Comparison of ENCODE assay signal across 18 cellular contexts in the genomic region with DNA sequence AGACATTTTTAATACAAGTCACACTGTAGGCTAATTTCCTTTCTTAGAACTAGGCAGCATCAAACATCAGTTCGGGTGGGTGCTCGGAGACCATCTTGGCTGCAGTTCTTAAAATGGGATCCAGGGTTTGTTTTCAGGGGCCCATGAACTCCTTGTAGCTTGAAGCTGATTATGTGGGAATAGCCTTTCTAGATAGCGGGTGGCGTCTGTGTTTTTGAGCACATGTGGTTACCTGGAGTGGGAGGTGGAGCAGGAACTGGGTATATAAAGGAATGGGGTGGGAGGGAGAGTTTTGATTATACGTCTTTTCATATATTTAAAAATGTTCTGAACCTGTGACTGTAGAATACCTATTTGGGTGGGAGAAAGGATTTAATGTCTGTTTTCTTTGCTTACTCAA. TPM values are rescaled to one million over a fixed set of nuclear protein-coding genes. Genes with fewer than 3 reads are reported as not detected.
DNase-seq lines count a peak whose midpoint lies in the region; ATAC-seq and TF ChIP-seq lines count a peak whose summit lies in the region.
"Had no signal": no experiment of that assay in that cellular context is flagged by ENCODE, and none has a peak within 500 bp of the region (broad histone marks: within the 10 kb centered on the region; RNA-seq: fewer than 3 reads in every experiment).

No MANE protein-coding gene starts in this region.

- H3K4me3 Mint-ChIP-seq in activated CD8-positive, alpha-beta T cell treated with anti-CD3 and anti-CD28 coated beads, Interleukin-2, amount 10 ng/mL, durations not matched to agents 7 days and 5 days: no peak overlapping the region
- H3K4me3 Mint-ChIP-seq in activated CD8-positive, alpha-beta T cell treated with anti-CD3 and anti-CD28 coated beads for 36 hours: no peak overlapping the region
- no peak overlapping the region for H3K4me3 Mint-ChIP-seq in WTC11
- H3K4me3 Mint-ChIP-seq in glutamatergic neuron (ENCODE audit: unreplicated experiment): peak overlapping the region; percentile 13
- no peak overlapping the region for H3K4me3 Mint-ChIP-seq in stimulated activated effector memory CD8-positive, alpha-beta T cell treated with anti-CD3 and anti-CD28 coated beads, Interleukin-12 subunit alpha, Interleukin-12 subunit beta, amount 100 ng/mL, for 72 hours
- H3K4me3 Mint-ChIP-seq: CD8-positive, alpha-beta memory T cell; HFFc6 had no signal

- no peak for TF ChIP-seq CTCF in activated CD8-positive, alpha-beta T cell treated with anti-CD3 and anti-CD28 coated beads for 36 hours (IDR thresholded peaks at IDR 0.05)
- no peak for TF ChIP-seq CTCF in WTC11 (IDR thresholded peaks at IDR 0.05)
- no peak for TF ChIP-seq CTCF in glutamatergic neuron (IDR thresholded peaks at IDR 0.05; ENCODE audit: partially characterized antibody, unreplicated experiment)
- TF ChIP-seq CTCF in GM10266 (IDR thresholded peaks at IDR 0.05; ENCODE audit: control insufficient read depth, insufficient read depth, low read depth, missing control alignments): no peak

- intact Hi-C loops in activated CD8-positive, alpha-beta T cell treated with anti-CD3 and anti-CD28 coated beads for 36 hours (cut with micrococcal nuclease): no loop called here

- peaks cover 18% of the 10 kb centered on the region for H3K36me3 Mint-ChIP-seq in activated CD8-positive, alpha-beta T cell treated with anti-CD3 and anti-CD28 coated beads, Interleukin-2, amount 10 ng/mL, durations not matched to agents 7 days and 5 days (ENCODE audit: low read depth)
- peaks cover 10% of the 10 kb centered on the region for H3K36me3 Mint-ChIP-seq in activated CD8-positive, alpha-beta T cell treated with anti-CD3 and anti-CD28 coated beads for 36 hours (ENCODE audit: low read depth)
- peaks cover 20% of the 10 kb centered on the region for H3K36me3 Mint-ChIP-seq in WTC11
- peaks cover 5% of the 10 kb centered on the region for H3K36me3 Mint-ChIP-seq in glutamatergic neuron (ENCODE audit: unreplicated experiment)
- H3K36me3 Mint-ChIP-seq in stimulated activated effector memory CD8-positive, alpha-beta T cell treated with anti-CD3 and anti-CD28 coated beads, Interleukin-12 subunit alpha, Interleukin-12 subunit beta, amount 100 ng/mL, for 72 hours: peaks cover 95% of the 10 kb centered on the region

- POLR2A ChIA-PET in activated CD8-positive, alpha-beta T cell treated with anti-CD3 and anti-CD28 coated beads, Interleukin-2, amount 10 ng/mL, durations not matched to agents 7 days and 5 days (lab: Charles Lee): no interaction called here
- POLR2A ChIA-PET in activated CD8-positive, alpha-beta T cell treated with anti-CD3 and anti-CD28 coated beads for 36 hours (lab: Charles Lee): no interaction called here
- POLR2A ChIA-PET in WTC11 (lab: Charles Lee): no interaction called here

- DNase-seq in activated CD8-positive, alpha-beta T cell treated with anti-CD3 and anti-CD28 coated beads, Interleukin-2, amount 10 ng/mL, durations not matched to agents 7 days and 5 days: no peak
- no peak for DNase-seq in activated CD8-positive, alpha-beta T cell treated with anti-CD3 and anti-CD28 coated beads for 36 hours
- DNase-seq in WTC11 (ENCODE audit: low spot score) (no peak), glutamatergic neuron (no peak), germinal center (ENCODE audit: low spot score) (no peak), GM10266 (ENCODE audit: extremely low spot score) (no peak)
- DNase-seq in stimulated activated effector memory CD8-positive, alpha-beta T cell treated with anti-CD3 and anti-CD28 coated beads, Interleukin-12 subunit alpha, Interleukin-12 subunit beta, amount 100 ng/mL, for 72 hours (ENCODE audit: low spot score in 2 of 2): no peak
- no peak for DNase-seq in activated CD4-positive, CD25-positive, alpha-beta regulatory T cell treated with anti-CD3 and anti-CD28 coated beads, Interleukin-2, amount 50 U/mL, for 72 hours
- DNase-seq: AML-193; Caco-2; CD8-positive, alpha-beta memory T cell; DND-41; GDM1; HCEC 1CT; HFFc6 had no signal

- no peak for ATAC-seq in activated CD8-positive, alpha-beta T cell treated with anti-CD3 and anti-CD28 coated beads, Interleukin-2, amount 10 ng/mL, durations not matched to agents 7 days and 5 days
- no peak for ATAC-seq in activated CD8-positive, alpha-beta T cell treated with anti-CD3 and anti-CD28 coated beads for 36 hours
- no peak for ATAC-seq in WTC11
- no peak for ATAC-seq in stimulated activated effector memory CD8-positive, alpha-beta T cell treated with anti-CD3 and anti-CD28 coated beads, Interleukin-12 subunit alpha, Interleukin-12 subunit beta, amount 100 ng/mL, for 72 hours

- H3K27me3 Mint-ChIP-seq in activated CD8-positive, alpha-beta T cell treated with anti-CD3 and anti-CD28 coated beads, Interleukin-2, amount 10 ng/mL, durations not matched to agents 7 days and 5 days (ENCODE audit: low read depth): no peaks in the 10 kb centered on the region
- H3K27me3 Mint-ChIP-seq in activated CD8-positive, alpha-beta T cell treated with anti-CD3 and anti-CD28 coated beads for 36 hours: no peaks in the 10 kb centered on the region
- H3K27me3 Mint-ChIP-seq in WTC11 (ENCODE audit: low read depth) (no peaks in the 10 kb centered on the region), glutamatergic neuron (ENCODE audit: unreplicated experiment) (peaks cover 2% of the 10 kb centered on the region)

- H3K9me3 Mint-ChIP-seq in activated CD8-positive, alpha-beta T cell treated with anti-CD3 and anti-CD28 coated beads, Interleukin-2, amount 10 ng/mL, durations not matched to agents 7 days and 5 days (ENCODE audit: insufficient read depth): no peaks in the 10 kb centered on the region
- no peaks in the 10 kb centered on the region for H3K9me3 Mint-ChIP-seq in activated CD8-positive, alpha-beta T cell treated with anti-CD3 and anti-CD28 coated beads for 36 hours
- H3K9me3 Mint-ChIP-seq in WTC11: no peaks in the 10 kb centered on the region
- H3K9me3 Mint-ChIP-seq in glutamatergic neuron (ENCODE audit: unreplicated experiment): no peaks in the 10 kb centered on the region
- H3K9me3 Mint-ChIP-seq in stimulated activated effector memory CD8-positive, alpha-beta T cell treated with anti-CD3 and anti-CD28 coated beads, Interleukin-12 subunit alpha, Interleukin-12 subunit beta, amount 100 ng/mL, for 72 hours: no peaks in the 10 kb centered on the region
- H3K9me3 Mint-ChIP-seq: CD8-positive, alpha-beta memory T cell; HFFc6 had no signal

- peak overlapping the region; percentile 19 for H3K27ac Mint-ChIP-seq in activated CD8-positive, alpha-beta T cell treated with anti-CD3 and anti-CD28 coated beads, Interleukin-2, amount 10 ng/mL, durations not matched to agents 7 days and 5 days
- H3K27ac Mint-ChIP-seq in activated CD8-positive, alpha-beta T cell treated with anti-CD3 and anti-CD28 coated beads for 36 hours: no peak overlapping the region
- H3K27ac Mint-ChIP-seq in WTC11: peak overlapping the region; percentile 11; the same call in 1 of the 2 replicates
- no peak overlapping the region for H3K27ac Mint-ChIP-seq in glutamatergic neuron (ENCODE audit: unreplicated experiment)
- H3K27ac Mint-ChIP-seq in stimulated activated effector memory CD8-positive, alpha-beta T cell treated with anti-CD3 and anti-CD28 coated beads, Interleukin-12 subunit alpha, Interleukin-12 subunit beta, amount 100 ng/mL, for 72 hours: peak overlapping the region; percentile 29
- H3K27ac Mint-ChIP-seq: HFFc6 had no signal

- CTCF ChIA-PET in activated CD8-positive, alpha-beta T cell treated with anti-CD3 and anti-CD28 coated beads, Interleukin-2, amount 10 ng/mL, durations not matched to agents 7 days and 5 days (lab: Charles Lee): no interaction called here
- CTCF ChIA-PET in activated CD8-positive, alpha-beta T cell treated with anti-CD3 and anti-CD28 coated beads for 36 hours (lab: Charles Lee): no interaction called here
- CTCF ChIA-PET in WTC11 (lab: Charles Lee): no interaction called here

- no peaks in the 10 kb centered on the region for H3K4me1 Mint-ChIP-seq in activated CD8-positive, alpha-beta T cell treated with anti-CD3 and anti-CD28 coated beads, Interleukin-2, amount 10 ng/mL, durations not matched to agents 7 days and 5 days (ENCODE audit: low read depth)
- H3K4me1 Mint-ChIP-seq in activated CD8-positive, alpha-beta T cell treated with anti-CD3 and anti-CD28 coated beads for 36 hours (ENCODE audit: low read depth): peaks cover 3% of the 10 kb centered on the region
- no peaks in the 10 kb centered on the region for H3K4me1 Mint-ChIP-seq in WTC11
- H3K4me1 Mint-ChIP-seq in glutamatergic neuron (ENCODE audit: low read depth, unreplicated experiment): no peaks in the 10 kb centered on the region
- H3K4me1 Mint-ChIP-seq in stimulated activated effector memory CD8-positive, alpha-beta T cell treated with anti-CD3 and anti-CD28 coated beads, Interleukin-12 subunit alpha, Interleukin-12 subunit beta, amount 100 ng/mL, for 72 hours: peaks cover 8% of the 10 kb centered on the region

RNA-seq across cellular contexts. Expression of gene CLPTM1, which starts 12.9 kb away (rescaled TPM):
- total RNA-seq in activated CD8-positive, alpha-beta T cell treated with anti-CD3 and anti-CD28 coated beads, Interleukin-2, amount 10 ng/mL, durations not matched to agents 7 days and 5 days: 10 to 100 TPM; 65.5 to 67.8 TPM
- total RNA-seq in activated CD8-positive, alpha-beta T cell treated with anti-CD3 and anti-CD28 coated beads for 36 hours: 10 to 100 TPM; 38.6 to 39.8 TPM
- total RNA-seq in WTC11 (2021) (75.9 to 85.6 TPM (median 76.4 TPM) in 3 replicates), glutamatergic neuron (ENCODE audit: unreplicated experiment) (102 TPM)

RNA-seq across cellular contexts. Expression of gene APOC2, which starts 22.3 kb away (rescaled TPM):
- total RNA-seq in activated CD8-positive, alpha-beta T cell treated with anti-CD3 and anti-CD28 coated beads, Interleukin-2, amount 10 ng/mL, durations not matched to agents 7 days and 5 days: not detected
- total RNA-seq in activated CD8-positive, alpha-beta T cell treated with anti-CD3 and anti-CD28 coated beads for 36 hours: not detected
- 0.66 to 0.81 TPM in 2 of 3 replicates, not detected in the other for total RNA-seq in WTC11 (2021)
- not detected for total RNA-seq in glutamatergic neuron (ENCODE audit: unreplicated experiment)
- total RNA-seq: A673; Caco-2; CD8-positive, alpha-beta memory T cell; H4; HFFc6; HT1080 had no signal

RNA-seq across cellular contexts. Expression of gene APOC4, which starts 26.1 kb away (rescaled TPM):
- not detected for total RNA-seq in activated CD8-positive, alpha-beta T cell treated with anti-CD3 and anti-CD28 coated beads, Interleukin-2, amount 10 ng/mL, durations not matched to agents 7 days and 5 days
- not detected for total RNA-seq in activated CD8-positive, alpha-beta T cell treated with anti-CD3 and anti-CD28 coated beads for 36 hours
- total RNA-seq in WTC11 (2021): not detected in 3 replicates
- not detected for total RNA-seq in glutamatergic neuron (ENCODE audit: unreplicated experiment)
- total RNA-seq: A673; Caco-2; CD8-positive, alpha-beta memory T cell; H4; HFFc6; HT1080 had no signal

RNA-seq across cellular contexts. Expression of gene RELB, which starts 33.1 kb away (rescaled TPM):
- total RNA-seq in activated CD8-positive, alpha-beta T cell treated with anti-CD3 and anti-CD28 coated beads, Interleukin-2, amount 10 ng/mL, durations not matched to agents 7 days and 5 days: 10 to 100 TPM in 1 of 2 experiments, 1 to 10 TPM in 1; 8.7 to 10.2 TPM
- total RNA-seq in activated CD8-positive, alpha-beta T cell treated with anti-CD3 and anti-CD28 coated beads for 36 hours: 10 to 100 TPM; 37.6 to 37.9 TPM
- total RNA-seq in WTC11 (2021) (8.9 to 10.6 TPM (median 9.9 TPM) in 3 replicates), glutamatergic neuron (ENCODE audit: unreplicated experiment) (1.2 TPM)

RNA-seq across cellular contexts. Expression of gene APOC1, which starts 53.7 kb away (rescaled TPM):
- not detected for total RNA-seq in activated CD8-positive, alpha-beta T cell treated with anti-CD3 and anti-CD28 coated beads, Interleukin-2, amount 10 ng/mL, durations not matched to agents 7 days and 5 days
- 1 to 10 TPM; 2.5 to 3.6 TPM for total RNA-seq in activated CD8-positive, alpha-beta T cell treated with anti-CD3 and anti-CD28 coated beads for 36 hours
- total RNA-seq in WTC11 (2021) (76.2 to 101 TPM (median 86.5 TPM) in 3 replicates), glutamatergic neuron (ENCODE audit: unreplicated experiment) (8.3 TPM)
- total RNA-seq: H4 had no signal

Comparison
In these comparisons a context has a peak if more than half of its experiments do, and no peak if none do; other contexts are left out.
1. H3K27ac Mint-ChIP-seq: peak in activated CD8-positive, alpha-beta T cell treated with anti-CD3 and anti-CD28 coated beads, Interleukin-2, amount 10 ng/mL, durations not matched to agents 7 days and 5 days (single experiment), WTC11 (single experiment) and stimulated activated effector memory CD8-positive, alpha-beta T cell treated with anti-CD3 and anti-CD28 coated beads, Interleukin-12 subunit alpha, Interleukin-12 subunit beta, amount 100 ng/mL, for 72 hours (single experiment); none in activated CD8-positive, alpha-beta T cell treated with anti-CD3 and anti-CD28 coated beads for 36 hours (single experiment) and glutamatergic neuron (single experiment).